Comparison of ENCODE assay signal across 1 cellular context in genomic region chr7:47939425-47940036, GRCh38.
TF ChIP-seq lines count a peak whose summit lies in the region.

No MANE protein-coding gene starts in this region.

TF ChIP-seq in H1, 55 proteins besides CTCF, POLR2A, EP300 and RAD21:
- TF ChIP-seq USF2 (IDR thresholded peaks at IDR 0.05; ENCODE audit: low read length), result no peak
- TF ChIP-seq SUZ12 (IDR thresholded peaks at IDR 0.05; ENCODE audit: low read length), result no peak
- no peak for TF ChIP-seq JUND (IDR thresholded peaks at IDR 0.05; ENCODE audit: low read length)
- TF ChIP-seq KDM4A (IDR thresholded peaks at IDR 0.05; ENCODE audit: low read depth, low read length, severe bottlenecking), result no peak
- no peak for TF ChIP-seq SIN3A (conservative IDR thresholded peaks at IDR 0.05 in 1 of 2, IDR thresholded peaks at IDR 0.05 in 1 of 2; ENCODE audit: low read depth in 1 of 2, low read length in 2 of 2)
- no peak for TF ChIP-seq CTBP2 (IDR thresholded peaks at IDR 0.05; ENCODE audit: borderline replicate concordance, insufficient read depth, insufficient read length, low read length)
- TF ChIP-seq BCL11A (IDR thresholded peaks at IDR 0.05; ENCODE audit: low read depth in 2 of 2, low read length in 2 of 2), result no peak
- TF ChIP-seq SIX5 (IDR thresholded peaks at IDR 0.05; ENCODE audit: low read depth, low read length), result no peak
- no peak for TF ChIP-seq RNF2 (IDR thresholded peaks at IDR 0.05; ENCODE audit: borderline replicate concordance, low read depth, low read length, missing control alignments, poor library complexity, severe bottlenecking)
- no peak for TF ChIP-seq EGR1 (IDR thresholded peaks at IDR 0.05; ENCODE audit: borderline replicate concordance, low read depth, low read length)
- no peak for TF ChIP-seq FOSL1 (IDR thresholded peaks at IDR 0.05; ENCODE audit: insufficient read depth, low read depth, low read length)
- no peak for TF ChIP-seq ATF2 (IDR thresholded peaks at IDR 0.05; ENCODE audit: low read length)
- TF ChIP-seq CBX8 (IDR thresholded peaks at IDR 0.05; ENCODE audit: borderline replicate concordance, low read depth, low read length), result no peak
- no peak for TF ChIP-seq TEAD4 (IDR thresholded peaks at IDR 0.05; ENCODE audit: low read depth, low read length)
- no peak for TF ChIP-seq SP2 (IDR thresholded peaks at IDR 0.05; ENCODE audit: low read length)
- no peak for TF ChIP-seq RXRA (IDR thresholded peaks at IDR 0.05; ENCODE audit: insufficient read depth, low read depth, low read length)
